In the genomic region with DNA sequence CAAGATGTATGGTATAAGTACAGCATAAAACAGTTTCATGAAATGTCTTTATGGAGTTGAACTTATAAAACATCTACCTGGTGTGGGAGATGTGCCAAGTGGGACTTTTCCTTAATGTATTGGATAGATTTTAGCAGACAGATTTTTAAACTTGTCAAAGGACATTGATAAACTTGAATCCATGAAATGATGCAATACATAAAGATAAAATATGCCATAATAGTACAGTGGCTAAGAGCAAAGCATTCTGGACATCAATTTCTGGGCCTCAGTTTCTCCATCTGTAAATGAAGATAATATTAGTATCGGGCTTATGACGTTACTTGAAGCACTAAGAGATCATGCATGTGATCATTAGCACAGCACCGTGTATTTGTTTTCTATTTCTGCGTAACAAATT, we compare ENCODE assay signal across 36 cellular contexts. TPM values are rescaled to one million over a fixed set of nuclear protein-coding genes. Genes with fewer than 3 reads are reported as not detected.
"Had no signal": no experiment of that assay in that cellular context is flagged by ENCODE, and none has a peak within 500 bp of the region (broad histone marks: within the 10 kb centered on the region; RNA-seq: fewer than 3 reads in every experiment).

No MANE protein-coding gene starts in this region.

- H3K9me3 ChIP-seq: MG63 had no signal

- H3K27me3 ChIP-seq: MG63 had no signal

- DNase-seq: Karpas-422, MG63, MM.1S, MV-4-11, NCI-H1048, NCI-H1092, NCI-H1092 treated with DMSO at 0.1 percent for 48 hours, NCI-H1105, NCI-H1105 treated with DMSO at 0.1 percent for 48 hours, NCI-H1417, NCI-H1417 treated with DMSO at 0.1 percent for 48 hours, NCI-H1436, NCI-H1436 treated with DMSO at 0.1 percent for 48 hours, NCI-H146, NCI-H1694, NCI-H1694 treated with DMSO at 0.1 percent for 48 hours, NCI-H187, NCI-H187 treated with DMSO at 0.1 percent for 48 hours, NCI-H1930, NCI-H2029, NCI-H2029 treated with DMSO at 0.1 percent for 48 hours, NCI-H2081, NCI-H2081 treated with DMSO at 0.1 percent for 48 hours, NCI-H2107, NCI-H2171, NCI-H2171 treated with DMSO at 0.1 percent for 48 hours, NCI-H2227 treated with DMSO at 0.1 percent for 48 hours, NCI-H226, NCI-H345, NCI-H446 treated with DMSO at 0.1 percent for 48 hours, NCI-H510A, NCI-H510A treated with DMSO at 0.1 percent for 48 hours, NCI-H524 had no signal

- H3K4me3 ChIP-seq: MG63 had no signal

- H3K36me3 ChIP-seq: MG63 had no signal

RNA-seq across cellular contexts. Expression of gene NKX2-1, which starts 45.4 kb away (rescaled TPM):
- total RNA-seq: LHCN-M2, MCF 10A, NCI-H460 had no signal
